18 cellular contexts compared by ENCODE assay signal in genomic region chr2:33274524-33274923, GRCh38.
DNase-seq lines count a peak whose midpoint lies in the region; ATAC-seq and TF ChIP-seq lines count a peak whose summit lies in the region.
"Had no signal": no experiment of that assay in that cellular context is flagged by ENCODE, and none has a peak within 500 bp of the region (broad histone marks: within the 10 kb centered on the region; RNA-seq: fewer than 3 reads in every experiment).

No MANE protein-coding gene starts in this region.

- H3K79me1 ChIP-seq in H9 (ENCODE audit: insufficient read depth, low read depth, low read length, poor library complexity, severe bottlenecking), result no peaks in the 10 kb centered on the region

- H3K4me1 Mint-ChIP-seq in H9 (no peaks in the 10 kb centered on the region), progenitor cell of endocrine pancreas (ENCODE audit: low read depth) (peaks cover 31% of the 10 kb centered on the region)
- H3K4me1 Mint-ChIP-seq: GM23338 had no signal

- TF ChIP-seq RAD21 in SK-N-SH (IDR thresholded peaks at IDR 0.05; ENCODE audit: low read length), result no peak

- H2BK5ac ChIP-seq in H9 (ENCODE audit: insufficient read length, low read length), result no peak overlapping the region

- H3K79me2 ChIP-seq in H9 (ENCODE audit: insufficient read depth, low read length), result no peaks in the 10 kb centered on the region
- no peaks in the 10 kb centered on the region for H3K79me2 ChIP-seq in SK-N-SH (ENCODE audit: insufficient read depth)

- POLR2A ChIA-PET in SK-N-SH (lab: Yijun Ruan, JAX), result no interaction called here

- no peak for TF ChIP-seq EP300 in SK-N-SH (IDR thresholded peaks at IDR 0.05; ENCODE audit: borderline replicate concordance in 1 of 2, low read depth in 1 of 2, low read length in 1 of 2)

- peak overlapping the region; percentile 72 for H4K5ac ChIP-seq in H9 (ENCODE audit: insufficient read length, low read depth, low read length)

- H3K27me3 ChIP-seq in H9 (ENCODE audit: insufficient read depth, low read length), result no peaks in the 10 kb centered on the region
- H3K27me3 ChIP-seq in SK-N-SH (ENCODE audit: insufficient read depth), result no peaks in the 10 kb centered on the region
- H3K27me3 ChIP-seq: SJCRH30 had no signal

- peaks cover 56% of the 10 kb centered on the region for H3F3A ChIP-seq in SK-N-SH (replicated peaks; ENCODE audit: insufficient read depth)

- H3K23me2 ChIP-seq in H9 (ENCODE audit: insufficient read length, low read depth, low read length, poor library complexity, severe bottlenecking), result no peaks in the 10 kb centered on the region

- CTCF ChIA-PET in SK-N-SH (lab: Yijun Ruan, JAX), result no interaction called here

- no peak overlapping the region for H3K4me3 ChIP-seq in SK-N-SH (ENCODE audit: low read depth in 2 of 2, low read length in 1 of 2)
- no peak overlapping the region for H3K4me3 ChIP-seq in coronary artery
- H3K4me3 ChIP-seq: GM23338, SJCRH30 had no signal

- H3K9me2 ChIP-seq in SK-N-SH, result no peaks in the 10 kb centered on the region

- ATAC-seq in GM21447 (IDR thresholded peaks at IDR 0.05; ENCODE audit: unreplicated experiment), result no peak
- ATAC-seq: GM23338 had no signal

- H3K23ac ChIP-seq in H9 (ENCODE audit: insufficient read length, low read depth, low read length), result no peak overlapping the region

- H2BK20ac ChIP-seq in H9 (ENCODE audit: low read depth, low read length, poor library complexity, severe bottlenecking), result no peak overlapping the region

- no peak overlapping the region for H3K4me2 ChIP-seq in H9 (ENCODE audit: insufficient read depth, insufficient read length, low read length)
- no peak overlapping the region for H3K4me2 ChIP-seq in SK-N-SH
- H3K4me2 ChIP-seq: GM23338 had no signal

- no peak overlapping the region for H3K14ac ChIP-seq in H9 (ENCODE audit: insufficient read depth, low read length)

- DNase-seq in H9 (no peak), SK-N-SH (no peak), coronary artery (ENCODE audit: low spot score) (no peak), progenitor cell of endocrine pancreas (ENCODE audit: low spot score, unreplicated experiment) (no peak), NCI-H2196 (lab: John Stamatoyannopoulos, UW; ENCODE audit: unreplicated experiment) (no peak), kidney tubule cell (ENCODE audit: low spot score) (no peak), HCEC 1CT (no peak)
- DNase-seq: CD4-positive, alpha-beta memory T cell; DND-41; Kasumi-1; NCI-H187 treated with DMSO at 0.1 percent for 48 hours; NCI-H69; NK-92 treated with Interleukin-12 subunit alpha and Interleukin-12 subunit beta, amount 100 ng/mL, for 24 hours; RPMI8226; SJCRH30; SW 1271 had no signal

- H3K9me3 Mint-ChIP-seq in H9 (no peaks in the 10 kb centered on the region), progenitor cell of endocrine pancreas (ENCODE audit: low read depth) (no peaks in the 10 kb centered on the region)
- H3K9me3 Mint-ChIP-seq: CD4-positive, alpha-beta memory T cell; GM23338 had no signal

- H3K27me3 Mint-ChIP-seq in H9 (ENCODE audit: low read depth) (no peaks in the 10 kb centered on the region), progenitor cell of endocrine pancreas (no peaks in the 10 kb centered on the region)

- no peak overlapping the region for H3K27ac Mint-ChIP-seq in H9
- H3K27ac Mint-ChIP-seq in progenitor cell of endocrine pancreas, result peak overlapping the region; percentile 33
- H3K27ac Mint-ChIP-seq: GM23338 had no signal

- no peak overlapping the region for H2AFZ ChIP-seq in H9 (ENCODE audit: low read length)
- no peak overlapping the region for H2AFZ ChIP-seq in SK-N-SH (ENCODE audit: low read depth)
- H2AFZ ChIP-seq: GM23338 had no signal

- H4K91ac ChIP-seq in H9 (ENCODE audit: insufficient read length, low read depth, low read length), result no peak overlapping the region

- H3K36me3 Mint-ChIP-seq in H9 (ENCODE audit: insufficient read depth in 1 of 3, low read depth in 3 of 3), result peaks cover 0 to 12% (median 6%) of the 10 kb centered on the region in 3 experiments; a peak in 4 of 7 replicates
- peaks cover 12% of the 10 kb centered on the region for H3K36me3 Mint-ChIP-seq in progenitor cell of endocrine pancreas (ENCODE audit: insufficient read depth)
- H3K36me3 Mint-ChIP-seq: CD4-positive, alpha-beta memory T cell had no signal

- H2AK5ac ChIP-seq in H9 (ENCODE audit: insufficient read length, low read length), result no peak overlapping the region

- H3K9ac ChIP-seq in H9 (ENCODE audit: extremely low read depth, insufficient read length, low read length) (no peak overlapping the region), SK-N-SH (peak overlapping the region; percentile 27; the same call in 1 of the 2 replicates)

- H2BK15ac ChIP-seq in H9 (ENCODE audit: low read depth, low read length), result no peak overlapping the region; the same call in 1 of the 2 replicates

- H3K9me3 ChIP-seq in H9 (ENCODE audit: control insufficient read depth, low read depth, low read length) (no peaks in the 10 kb centered on the region), SK-N-SH (no peaks in the 10 kb centered on the region)
- H3K9me3 ChIP-seq: SJCRH30 had no signal

- peaks cover 47 to 80% of the 10 kb centered on the region in 2 experiments for H3K36me3 ChIP-seq in SK-N-SH (replicated peaks in 1 of 2; ENCODE audit: control insufficient read depth in 1 of 2, insufficient read depth in 2 of 2, low read length in 1 of 2)

- H3T11ph ChIP-seq in H9 (ENCODE audit: low read length), result no peak overlapping the region

- H4K20me1 ChIP-seq in H9 (ENCODE audit: control insufficient read depth, insufficient read depth, insufficient read length) (no peaks in the 10 kb centered on the region), SK-N-SH (ENCODE audit: insufficient read depth) (no peaks in the 10 kb centered on the region)

- no CpG with 5 or more reads among the region's 5 CpGs for WGBS in H9 (ENCODE audit: extremely low coverage, insufficient read length, low lambda C conversion rate)
- 80% methylated on average over 5 of the region's 5 CpGs for WGBS in SK-N-SH (ENCODE audit: low lambda C conversion rate)

- no peak overlapping the region for H3K4ac ChIP-seq in H9 (ENCODE audit: low read depth, low read length)

- no peak overlapping the region for H3K56ac ChIP-seq in H9 (ENCODE audit: insufficient read length, low read depth, low read length)

- no peak overlapping the region for H2BK12ac ChIP-seq in H9 (ENCODE audit: insufficient read length, low read depth, low read length)

- no peak overlapping the region for H2BK120ac ChIP-seq in H9 (ENCODE audit: low read depth, low read length, poor library complexity, severe bottlenecking)

- H3K18ac ChIP-seq in H9 (ENCODE audit: insufficient read length, low read depth, low read length), result no peak overlapping the region

- TF ChIP-seq CTCF in H9 (conservative IDR thresholded peaks at IDR 0.05) (no peak), SK-N-SH (IDR thresholded peaks at IDR 0.05) (no peak), coronary artery (IDR thresholded peaks at IDR 0.05) (no peak), progenitor cell of endocrine pancreas (IDR thresholded peaks at IDR 0.05; ENCODE audit: unreplicated experiment) (no peak)

- H3K4me3 Mint-ChIP-seq in H9, result no peak overlapping the region
- H3K4me3 Mint-ChIP-seq in progenitor cell of endocrine pancreas (ENCODE audit: low read depth), result no peak overlapping the region
- H3K4me3 Mint-ChIP-seq: GM23338 had no signal

- H3K4me1 ChIP-seq in H9 (ENCODE audit: insufficient read depth, low read length), result no peaks in the 10 kb centered on the region
- peaks cover 0 to 4% of the 10 kb centered on the region in 2 experiments for H3K4me1 ChIP-seq in SK-N-SH (ENCODE audit: control insufficient read depth in 1 of 2, insufficient read depth in 2 of 2, low read depth in 1 of 2, low read length in 1 of 2)
- H3K4me1 ChIP-seq: SJCRH30 had no signal

- H4K8ac ChIP-seq in H9 (replicated peaks; ENCODE audit: insufficient read length, low read depth, low read length), result no peak overlapping the region

- H3K27ac ChIP-seq in H9 (ENCODE audit: insufficient read length, low read depth, low read length) (no peak overlapping the region), SK-N-SH (ENCODE audit: low read depth in 2 of 2, low read length in 1 of 2) (peak overlapping the region in 1 of 2 experiments; percentile 91; a peak in 2 of 4 replicates), coronary artery (peak overlapping the region; percentile 78 to 95)
- H3K27ac ChIP-seq: SJCRH30 had no signal

TF ChIP-seq in SK-N-SH, 30 proteins besides CTCF, POLR2A, EP300 and RAD21 (continues in another document):
- TF ChIP-seq REST (IDR thresholded peaks at IDR 0.05; ENCODE audit: low read depth, low read length) (no peak), IRF3 (IDR thresholded peaks at IDR 0.05; ENCODE audit: low read depth, low read length) (no peak), RXRA (IDR thresholded peaks at IDR 0.05; ENCODE audit: borderline replicate concordance, low read depth) (no peak)
